In genomic region chr10:100482834-100483185, GRCh38 we compare ENCODE assay signal across 9 cellular contexts. TPM values are rescaled to one million over a fixed set of nuclear protein-coding genes. Genes with fewer than 3 reads are reported as not detected.
DNase-seq lines count a peak whose midpoint lies in the region; TF ChIP-seq lines count a peak whose summit lies in the region.
"Had no signal": no experiment of that assay in that cellular context is flagged by ENCODE, and none has a peak within 500 bp of the region (broad histone marks: within the 10 kb centered on the region; RNA-seq: fewer than 3 reads in every experiment).

No MANE protein-coding gene starts in this region.

- H3K4me2 ChIP-seq in BLaER1 treated with 17β-estradiol and CSF1 and Interleukin-3, amounts not matched to agents 10 nM and 100 nM = peak overlapping the region; percentile 76 to 97 (median 87)
- peak overlapping the region; percentile 55 for H3K4me2 ChIP-seq in neural cell (ENCODE audit: low read length)

- 0 out of 22 replicates have a peak overlapping the region, but pooled peaks of 1 of the 11 experiments have one; percentile 16 for H3K9ac ChIP-seq in BLaER1 treated with 17β-estradiol and CSF1 and Interleukin-3, amounts not matched to agents 10 nM and 100 nM
- no peak overlapping the region for H3K9ac ChIP-seq in HUES6 (ENCODE audit: low read length)
- H3K9ac ChIP-seq in neural cell (ENCODE audit: low read length) = no peak overlapping the region

- H3K9me2 ChIP-seq in neural cell (ENCODE audit: insufficient read depth, low read length) = no peaks in the 10 kb centered on the region

- H3K36me3 ChIP-seq in BLaER1 treated with 17β-estradiol and CSF1 and Interleukin-3, amounts not matched to agents 10 nM and 100 nM = peaks cover 24 to 43% (median 31%) of the 10 kb centered on the region in 11 experiments
- H3K36me3 ChIP-seq in HUES6 (ENCODE audit: control insufficient read depth, insufficient read depth, low read length) (no peaks in the 10 kb centered on the region), neural cell (ENCODE audit: insufficient read depth, low read length) (peaks cover 8% of the 10 kb centered on the region)

- peak overlapping the region in 7 of 10 experiments; percentile 43 to 65 (median 55); a peak in 9 of 20 replicates for H3K4me3 ChIP-seq in BLaER1 treated with 17β-estradiol and CSF1 and Interleukin-3, amounts not matched to agents 10 nM and 100 nM
- peak overlapping the region; percentile 67 for H3K4me3 ChIP-seq in HUES6 (ENCODE audit: low read depth, low read length)
- peak overlapping the region; percentile 68 for H3K4me3 ChIP-seq in neural cell (ENCODE audit: low read length)

- H3K36me3 Mint-ChIP-seq in brain = peaks cover 27% of the 10 kb centered on the region

- H3K27me3 Mint-ChIP-seq in brain = peaks cover 68% of the 10 kb centered on the region

- no peak overlapping the region for H3K27ac ChIP-seq in BLaER1 treated with 17β-estradiol and CSF1 and Interleukin-3, amounts not matched to agents 10 nM and 100 nM
- no peak overlapping the region for H3K27ac ChIP-seq in HUES6 (ENCODE audit: low read depth, low read length)
- no peak overlapping the region for H3K27ac ChIP-seq in neural cell (ENCODE audit: low read length)

- H3K9me3 ChIP-seq in BLaER1 treated with 17β-estradiol and CSF1 and Interleukin-3, amounts not matched to agents 10 nM and 100 nM (replicated peaks in 1 of 11) = no peaks in the 10 kb centered on the region; a peak in 1 of 22 replicates
- H3K9me3 ChIP-seq in HUES6 (ENCODE audit: control insufficient read depth, insufficient read depth, low read depth, low read length) (no peaks in the 10 kb centered on the region), neural cell (ENCODE audit: low read length) (no peaks in the 10 kb centered on the region)

- peak overlapping the region in 1 of 5 experiments; percentile 56 for H3K27ac Mint-ChIP-seq in brain

- H2AFZ ChIP-seq in neural cell (ENCODE audit: low read depth, low read length) = no peak overlapping the region

- H3K4me1 Mint-ChIP-seq in brain = peaks cover 51% of the 10 kb centered on the region

- peaks cover 10 to 16% (median 13%) of the 10 kb centered on the region in 10 experiments; a peak in 17 of 20 replicates for H3K4me1 ChIP-seq in BLaER1 treated with 17β-estradiol and CSF1 and Interleukin-3, amounts not matched to agents 10 nM and 100 nM
- peaks cover 39% of the 10 kb centered on the region for H3K4me1 ChIP-seq in HUES6 (ENCODE audit: control insufficient read depth, insufficient read depth, low read length)

- H3K9me3 Mint-ChIP-seq in brain = no peaks in the 10 kb centered on the region

- H3K4me3 Mint-ChIP-seq in brain = peak overlapping the region; percentile 80 to 86 (median 83)

- peaks cover 0 to 27% (median 16%) of the 10 kb centered on the region in 11 experiments; a peak in 9 of 22 replicates for H4K20me1 ChIP-seq in BLaER1 treated with 17β-estradiol and CSF1 and Interleukin-3, amounts not matched to agents 10 nM and 100 nM
- H4K20me1 ChIP-seq in neural cell (ENCODE audit: insufficient read depth) = no peaks in the 10 kb centered on the region

- DNase-seq in NK-92 (lab: John Stamatoyannopoulos, UW; ENCODE audit: unreplicated experiment) (no peak), NCI-H2029 treated with DMSO at 0.1 percent for 48 hours (lab: John Stamatoyannopoulos, UW) (no peak)
- DNase-seq in NK-92 treated with Interleukin-12 subunit alpha and Interleukin-12 subunit beta, amount 100 ng/mL, for 24 hours (lab: John Stamatoyannopoulos, UW) = no peak
- no peak for DNase-seq in stimulated activated CD4-positive, alpha-beta T cell treated with anti-CD3 and anti-CD28 coated beads, Interleukin-4, amount 100 ng/mL, for 4 hours
- DNase-seq: cortex of kidney had no signal

- TF ChIP-seq RAD21 in neural cell (conservative IDR thresholded peaks at IDR 0.05) = no peak

- H3K79me2 ChIP-seq in neural cell (replicated peaks; ENCODE audit: insufficient read depth, low read length) = no peaks in the 10 kb centered on the region

- peak in 1 of 2 experiments; percentile 62 for TF ChIP-seq CTCF in brain (conservative IDR thresholded peaks at IDR 0.05)
- peak; percentile 17 for TF ChIP-seq CTCF in neural cell (IDR thresholded peaks at IDR 0.05; ENCODE audit: poor library complexity, severe bottlenecking)

- TF ChIP-seq EP300 in neural cell (conservative IDR thresholded peaks at IDR 0.05; ENCODE audit: poor library complexity, severe bottlenecking) = no peak

- H3K27me3 ChIP-seq in BLaER1 treated with 17β-estradiol and CSF1 and Interleukin-3, amounts not matched to agents 10 nM and 100 nM = peaks cover 32 to 62% (median 48%) of the 10 kb centered on the region in 11 experiments
- H3K27me3 ChIP-seq in HUES6 (ENCODE audit: control insufficient read depth, insufficient read depth, low read length) (peaks cover 95% of the 10 kb centered on the region), neural cell (ENCODE audit: insufficient read depth, low read depth, low read length) (peaks cover 97% of the 10 kb centered on the region)

- H3F3A ChIP-seq in neural cell (ENCODE audit: insufficient read depth, low read length, poor library complexity, severe bottlenecking) = no peaks in the 10 kb centered on the region

TF ChIP-seq in neural cell, 6 proteins besides CTCF, POLR2A, EP300 and RAD21:
- no peak for TF ChIP-seq MXI1 (conservative IDR thresholded peaks at IDR 0.05; ENCODE audit: poor library complexity, severe bottlenecking)
- TF ChIP-seq SMC3 (conservative IDR thresholded peaks at IDR 0.05; ENCODE audit: poor library complexity) = peak; percentile 13
- TF ChIP-seq TAF1 (IDR thresholded peaks at IDR 0.05; ENCODE audit: low read depth) = no peak
- TF ChIP-seq POLR2AphosphoS5 (IDR thresholded peaks at IDR 0.05) = no peak

RNA-seq across cellular contexts. Expression of gene WNT8B, which starts 20.0 kb away (rescaled TPM):
- polyA plus RNA-seq in brain (ENCODE audit: insufficient read depth, low read depth, low replicate concordance) = 0.80 TPM
- 0.37 TPM in 1 of 2 replicates, not detected in the other for polyA plus RNA-seq in neural cell
- polyA minus RNA-seq in neural cell = 0.73 and 1.7 TPM in 2 replicates

RNA-seq across cellular contexts. Expression of gene SEC31B, which starts 36.9 kb away (rescaled TPM):
- 0.95 TPM for polyA plus RNA-seq in brain (ENCODE audit: insufficient read depth, low read depth, low replicate concordance)
- 17.1 and 23.1 TPM in 2 replicates for polyA plus RNA-seq in neural cell
- 8.1 and 9.7 TPM in 2 replicates for polyA minus RNA-seq in neural cell

RNA-seq across cellular contexts. Expression of gene NDUFB8, which starts 46.9 kb away (rescaled TPM):
- polyA plus RNA-seq in brain (ENCODE audit: insufficient read depth, low read depth, low replicate concordance) = 433 TPM
- 407 and 483 TPM in 2 replicates for polyA plus RNA-seq in neural cell
- polyA minus RNA-seq in neural cell = 126 and 128 TPM in 2 replicates

RNA-seq across cellular contexts. Expression of gene HIF1AN, which starts 52.9 kb away (rescaled TPM):
- polyA plus RNA-seq in brain (ENCODE audit: insufficient read depth, low read depth, low replicate concordance) = 14.7 TPM
- 12.2 and 16.1 TPM in 2 replicates for polyA plus RNA-seq in neural cell
- 29.7 and 33.9 TPM in 2 replicates for polyA minus RNA-seq in neural cell
